In the genomic region with DNA sequence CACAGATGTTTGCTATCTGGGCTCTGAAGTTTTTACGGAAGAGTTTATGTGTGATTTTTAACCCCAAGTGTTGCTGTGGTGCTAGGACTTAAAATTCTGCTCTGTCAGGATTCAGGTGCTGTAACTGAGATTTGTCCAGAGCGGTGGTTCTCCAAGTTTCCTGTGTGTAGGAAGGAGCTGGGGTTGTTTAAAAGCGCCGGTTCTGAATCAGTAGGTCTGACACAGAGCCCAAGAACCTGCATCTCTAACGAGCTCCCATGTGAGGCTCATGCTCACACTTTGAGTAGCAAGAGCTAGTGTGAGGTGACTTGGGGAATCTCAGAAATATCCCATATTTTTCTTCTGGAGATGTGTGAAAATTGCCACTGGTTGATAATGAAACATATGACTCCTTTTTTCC, we compare ENCODE assay signal across 11 cellular contexts.
DNase-seq lines count a peak whose midpoint lies in the region; TF ChIP-seq lines count a peak whose summit lies in the region.
"Had no signal": no experiment of that assay in that cellular context is flagged by ENCODE, and none has a peak within 500 bp of the region (broad histone marks: within the 10 kb centered on the region; RNA-seq: fewer than 3 reads in every experiment).

No MANE protein-coding gene starts in this region.

- H3K27ac Mint-ChIP-seq in activated T-cell treated with anti-CD3 and anti-CD28 coated beads, Interleukin-2, amount 50 U/mL, for 24 hours: peak overlapping the region; percentile 89
- no peak overlapping the region for H3K27ac Mint-ChIP-seq in CD4-positive, alpha-beta memory T cell
- H3K27ac Mint-ChIP-seq: dendritic cell treated with granulocyte-macrophage colony-stimulating factor and Interleukin-4, amounts not matched to agents 40 ng/mL and 50 ng/mL, for 4 days; memory B cell had no signal

- peaks cover 12% of the 10 kb centered on the region for H3K9me3 Mint-ChIP-seq in activated T-cell treated with anti-CD3 and anti-CD28 coated beads, Interleukin-2, amount 50 U/mL, for 24 hours
- H3K9me3 Mint-ChIP-seq in CD4-positive, alpha-beta memory T cell: peaks cover 0 to 8% (median 5%) of the 10 kb centered on the region in 8 donors

- H3K27ac ChIP-seq in CD4-positive, alpha-beta memory T cell (ENCODE audit: low read depth, low read length): no peak overlapping the region
- H3K27ac ChIP-seq: upper lobe of left lung had no signal

- no peaks in the 10 kb centered on the region for H3K4me1 ChIP-seq in CD4-positive, alpha-beta memory T cell (ENCODE audit: insufficient read depth, low read length)
- H3K4me1 ChIP-seq: upper lobe of left lung had no signal

- H3K4me3 Mint-ChIP-seq in activated T-cell treated with anti-CD3 and anti-CD28 coated beads, Interleukin-2, amount 50 U/mL, for 24 hours: peak overlapping the region; percentile 32
- H3K4me3 Mint-ChIP-seq in CD4-positive, alpha-beta memory T cell: no peak overlapping the region
- H3K4me3 Mint-ChIP-seq: dendritic cell treated with granulocyte-macrophage colony-stimulating factor and Interleukin-4, amounts not matched to agents 40 ng/mL and 50 ng/mL, for 4 days; memory B cell had no signal

- H3K27me3 Mint-ChIP-seq in activated T-cell treated with anti-CD3 and anti-CD28 coated beads, Interleukin-2, amount 50 U/mL, for 24 hours: peaks cover 13% of the 10 kb centered on the region
- H3K27me3 Mint-ChIP-seq in CD4-positive, alpha-beta memory T cell: peaks cover 20 to 25% of the 10 kb centered on the region in 2 donors
- H3K27me3 Mint-ChIP-seq: dendritic cell treated with granulocyte-macrophage colony-stimulating factor and Interleukin-4, amounts not matched to agents 40 ng/mL and 50 ng/mL, for 4 days had no signal

- intact Hi-C loops in CD4-positive, alpha-beta memory T cell (cut with micrococcal nuclease): no loop called here

- H3K4me1 Mint-ChIP-seq in activated T-cell treated with anti-CD3 and anti-CD28 coated beads, Interleukin-2, amount 50 U/mL, for 24 hours (ENCODE audit: low read depth): peaks cover 22% of the 10 kb centered on the region
- H3K4me1 Mint-ChIP-seq in CD4-positive, alpha-beta memory T cell: no peaks in the 10 kb centered on the region
- H3K4me1 Mint-ChIP-seq: memory B cell had no signal

- no peaks in the 10 kb centered on the region for H3K36me3 ChIP-seq in MG63
- no peaks in the 10 kb centered on the region for H3K36me3 ChIP-seq in CD4-positive, alpha-beta memory T cell (ENCODE audit: insufficient read depth, low read length)
- no peaks in the 10 kb centered on the region for H3K36me3 ChIP-seq in H7 (replicated peaks; ENCODE audit: control insufficient read depth, insufficient read depth, low read length)
- H3K36me3 ChIP-seq: upper lobe of left lung had no signal

- POLR2A ChIA-PET in CD4-positive, alpha-beta memory T cell (lab: Charles Lee; ENCODE audit: partially characterized antibody): no interaction called here

- H3K9me3 ChIP-seq in MG63: no peaks in the 10 kb centered on the region
- no peaks in the 10 kb centered on the region for H3K9me3 ChIP-seq in CD4-positive, alpha-beta memory T cell (ENCODE audit: control insufficient read depth in 1 of 2, low read length in 2 of 2)
- H3K9me3 ChIP-seq: upper lobe of left lung had no signal

- TF ChIP-seq CTCF in astrocyte of the spinal cord (IDR thresholded peaks at IDR 0.05; ENCODE audit: low read depth, low read length): no peak

- in situ Hi-C loops in astrocyte of the spinal cord (cut with HindIII; ENCODE audit: low sequenced_read_pairs): no loop called here

- CTCF ChIA-PET in CD4-positive, alpha-beta memory T cell (lab: Charles Lee; ENCODE audit: partially characterized antibody): no interaction called here

- no peak overlapping the region for H3K4me3 ChIP-seq in MG63
- no peak overlapping the region for H3K4me3 ChIP-seq in astrocyte of the spinal cord (ENCODE audit: low read depth, low read length)
- no peak overlapping the region for H3K4me3 ChIP-seq in CD4-positive, alpha-beta memory T cell (ENCODE audit: low read length in 2 of 2)
- H3K4me3 ChIP-seq in H7 (ENCODE audit: insufficient read depth, low read depth, low read length): no peak overlapping the region
- H3K4me3 ChIP-seq: upper lobe of left lung had no signal

- H3K27me3 ChIP-seq in MG63 (no peaks in the 10 kb centered on the region), H7 (ENCODE audit: control insufficient read depth, insufficient read depth, low read length) (no peaks in the 10 kb centered on the region; the same call in 1 of the 2 replicates)
- no peaks in the 10 kb centered on the region for H3K27me3 ChIP-seq in CD4-positive, alpha-beta memory T cell (ENCODE audit: insufficient read depth, low read length)
- H3K27me3 ChIP-seq: upper lobe of left lung had no signal

- no peaks in the 10 kb centered on the region for H3K36me3 Mint-ChIP-seq in activated T-cell treated with anti-CD3 and anti-CD28 coated beads, Interleukin-2, amount 50 U/mL, for 24 hours (ENCODE audit: low read depth)
- no peaks in the 10 kb centered on the region for H3K36me3 Mint-ChIP-seq in CD4-positive, alpha-beta memory T cell
- H3K36me3 Mint-ChIP-seq: memory B cell had no signal

- DNase-seq in activated T-cell treated with anti-CD3 and anti-CD28 coated beads, Interleukin-2, amount 50 U/mL, for 24 hours: no peak
- DNase-seq in activated T-cell treated with anti-CD3 and anti-CD28 coated beads for 4 hours (no peak), MG63 (peak; percentile 9), astrocyte of the spinal cord (ENCODE audit: low read depth, low spot score) (peak; percentile 18), NOMO-1 treated with DMSO at 0.1 percent for 48 hours (lab: John Stamatoyannopoulos, UW; ENCODE audit: unreplicated experiment) (no peak), H7 (no peak)
- DNase-seq in stimulated activated CD8-positive, alpha-beta memory T cell treated with anti-CD3 and anti-CD28 coated beads, Interleukin-4, amount 100 ng/mL, for 48 hours: peak; percentile 33
- no peak for DNase-seq in CD4-positive, alpha-beta memory T cell
- DNase-seq: upper lobe of left lung had no signal

Comparison
In these comparisons a context has a peak if more than half of its experiments do, and no peak if none do; other contexts are left out.
1. DNase-seq: peak in MG63 (single experiment), astrocyte of the spinal cord (single experiment) and stimulated activated CD8-positive, alpha-beta memory T cell treated with anti-CD3 and anti-CD28 coated beads, Interleukin-4, amount 100 ng/mL, for 48 hours (single experiment); none in activated T-cell treated with anti-CD3 and anti-CD28 coated beads, Interleukin-2, amount 50 U/mL, for 24 hours (single experiment), activated T-cell treated with anti-CD3 and anti-CD28 coated beads for 4 hours (single experiment), CD4-positive, alpha-beta memory T cell (0 of 5), NOMO-1 treated with DMSO at 0.1 percent for 48 hours (single experiment) and H7 (single experiment).